ENCODE assay signal across 1 cellular context in the genomic region with DNA sequence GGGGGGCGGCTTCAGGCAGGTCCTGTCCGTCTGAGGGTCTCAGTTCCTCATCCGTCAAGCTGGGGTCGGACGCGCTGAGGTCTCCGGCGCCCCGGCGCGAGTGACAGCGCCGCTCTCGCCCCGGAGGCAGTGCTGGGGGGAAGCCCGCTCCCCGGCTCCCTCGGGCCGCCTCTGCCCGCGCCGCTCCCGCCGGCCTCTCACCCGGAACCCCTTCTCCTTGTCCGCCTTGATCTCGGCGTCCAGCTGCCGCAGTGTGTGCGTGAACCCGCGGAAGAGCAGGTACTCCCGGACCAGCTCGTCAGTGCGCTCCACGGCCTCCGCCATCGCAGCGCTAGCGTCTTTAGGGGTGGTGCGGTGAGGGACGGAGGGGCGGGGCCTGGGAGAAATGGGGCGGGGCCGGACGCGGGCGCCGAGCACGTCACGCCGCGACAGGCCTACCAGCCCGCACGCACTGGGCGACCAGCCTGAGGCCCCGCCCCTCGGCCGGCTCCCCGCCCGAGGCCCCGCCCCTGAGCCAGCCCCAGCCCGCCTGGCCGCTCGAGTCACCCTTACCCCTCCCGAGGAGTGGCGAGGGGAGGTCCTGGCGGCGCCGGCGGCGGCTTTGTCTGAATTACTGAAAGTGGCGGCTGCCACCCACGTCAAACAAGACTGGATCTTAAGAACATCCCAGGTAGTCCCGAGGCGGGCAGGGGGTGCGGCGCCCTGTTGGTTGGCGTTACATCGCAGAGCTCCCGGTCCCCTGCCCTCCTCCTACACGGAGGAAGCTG.
TF ChIP-seq lines count a peak whose summit lies in the region.

WDR91 (minus strand) TSS at position 348 of the 767 bp plus-strand sequence; CDS start at position 324, 24 bp downstream.

TF ChIP-seq in HCT116, 20 proteins besides CTCF, POLR2A, EP300 and RAD21 (continued from another document):
- TF ChIP-seq TCF7L2 (IDR thresholded peaks at IDR 0.05; ENCODE audit: borderline replicate concordance, extremely low read depth, insufficient read depth, insufficient read length), result peak; percentile 63
- no peak for TF ChIP-seq JUND (IDR thresholded peaks at IDR 0.05)
- TF ChIP-seq, protein P1, sequence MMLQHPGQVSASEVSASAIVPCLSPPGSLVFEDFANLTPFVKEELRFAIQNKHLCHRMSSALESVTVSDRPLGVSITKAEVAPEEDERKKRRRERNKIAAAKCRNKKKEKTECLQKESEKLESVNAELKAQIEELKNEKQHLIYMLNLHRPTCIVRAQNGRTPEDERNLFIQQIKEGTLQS (IDR thresholded peaks at IDR 0.05), result no peak
- no peak for TF ChIP-seq ZBTB33 (IDR thresholded peaks at IDR 0.05; ENCODE audit: extremely low read depth, insufficient replicate concordance, low read length)
- no peak for TF ChIP-seq EZH2phosphoT487 (IDR thresholded peaks at IDR 0.05; ENCODE audit: borderline replicate concordance)
- peak; percentile 92 for TF ChIP-seq YY1 (IDR thresholded peaks at IDR 0.05; ENCODE audit: extremely low read depth, insufficient replicate concordance, low read depth, low read length)
- TF ChIP-seq, protein P2, sequence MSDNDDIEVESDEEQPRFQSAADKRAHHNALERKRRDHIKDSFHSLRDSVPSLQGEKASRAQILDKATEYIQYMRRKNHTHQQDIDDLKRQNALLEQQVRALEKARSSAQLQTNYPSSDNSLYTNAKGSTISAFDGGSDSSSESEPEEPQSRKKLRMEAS (IDR thresholded peaks at IDR 0.05), result peak; percentile 23; the same call in 1 of the 2 replicates
- no peak for TF ChIP-seq EZH2 (IDR thresholded peaks at IDR 0.05)
- TF ChIP-seq SRF (IDR thresholded peaks at IDR 0.05; ENCODE audit: low read depth), result no peak
- no peak for TF ChIP-seq ZNF274 (IDR thresholded peaks at IDR 0.05; ENCODE audit: low read depth, low read length)
TF ChIP-seq in HCT116: peak in this region for 6.
